ENCODE assay signal across 29 cellular contexts in genomic region chr17:34126496-34126895, GRCh38.
"Had no signal": no experiment of that assay in that cellular context is flagged by ENCODE, and none has a peak within 500 bp of the region (broad histone marks: within the 10 kb centered on the region; RNA-seq: fewer than 3 reads in every experiment).

No MANE protein-coding gene starts in this region.

- H3K4me1 Mint-ChIP-seq: activated CD4-positive, alpha-beta T cell treated with anti-CD3 and anti-CD28 coated beads for 36 hours; activated CD4-positive, alpha-beta T cell treated with anti-CD3 and anti-CD28 coated beads, Interleukin-2, amount 10 ng/mL, durations not matched to agents 24 days and 14 days; activated CD8-positive, alpha-beta memory T cell treated with anti-CD3 and anti-CD28 coated beads, Interleukin-2, amount 10 ng/mL, durations not matched to agents 7 days and 5 days; endodermal cell; T-helper 17 cell had no signal

- DNase-seq: activated CD4-positive, alpha-beta memory T cell treated with anti-CD3 and anti-CD28 coated beads for 36 hours; activated CD4-positive, alpha-beta T cell treated with anti-CD3 and anti-CD28 coated beads for 36 hours; activated CD4-positive, alpha-beta T cell treated with anti-CD3 and anti-CD28 coated beads, Interleukin-2, amount 10 ng/mL, durations not matched to agents 24 days and 14 days; activated CD4-positive, CD25-positive, alpha-beta regulatory T cell; activated CD4-positive, CD25-positive, alpha-beta regulatory T cell treated with anti-CD3 and anti-CD28 coated beads, Interleukin-2, amount 50 U/mL, for 72 hours; activated CD8-positive, alpha-beta memory T cell treated with anti-CD3 and anti-CD28 coated beads, Interleukin-2, amount 10 ng/mL, durations not matched to agents 7 days and 5 days; activated CD8-positive, alpha-beta memory T cell treated with anti-CD3 and anti-CD28 coated beads, Interleukin-2, amount 50 U/mL, for 4 hours; activated CD8-positive, alpha-beta T cell treated with anti-CD3 and anti-CD28 coated beads, Interleukin-2, amount 10 ng/mL, durations not matched to agents 7 days and 5 days; activated effector memory CD4-positive, alpha-beta T cell treated with Interleukin-2 at 50 U/mL for 16 hours; activated gamma-delta T cell treated with Interleukin-2 at 50 U/mL for 16 hours; activated naive CD4-positive, alpha-beta T cell treated with anti-CD3 and anti-CD28 coated beads, Interleukin-2, amount 50 U/mL, for 16 hours; activated naive CD4-positive, alpha-beta T cell treated with Interleukin-2 at 50 U/mL for 16 hours; activated T-cell treated with anti-CD3 and anti-CD28 coated beads, Interleukin-2, amount 50 U/mL, for 24 hours; activated T-cell treated with anti-CD3 and anti-CD28 coated beads, Interleukin-2, amount 50 U/mL, for 72 hours; amniotic stem cell; anterior cingulate cortex; body of pancreas; caudate nucleus; effector memory CD4-positive, alpha-beta T cell; endodermal cell; foreskin keratinocyte; gastrocnemius medialis; heart right ventricle; T-helper 1 cell; T-helper 17 cell; T1000 had no signal

- H3K9me3 ChIP-seq: body of pancreas, gastrocnemius medialis, heart right ventricle had no signal

- H3K27me3 Mint-ChIP-seq: activated CD4-positive, alpha-beta T cell treated with anti-CD3 and anti-CD28 coated beads, Interleukin-2, amount 10 ng/mL, durations not matched to agents 24 days and 14 days had no signal

- H3K27me3 ChIP-seq: body of pancreas, foreskin keratinocyte had no signal

- H3K36me3 ChIP-seq: gastrocnemius medialis, heart right ventricle had no signal

- H3K4me1 ChIP-seq: body of pancreas, foreskin keratinocyte, gastrocnemius medialis had no signal

- H3K9me3 Mint-ChIP-seq: activated CD4-positive, alpha-beta memory T cell treated with anti-CD3 and anti-CD28 coated beads for 36 hours; activated CD4-positive, alpha-beta T cell treated with anti-CD3 and anti-CD28 coated beads, Interleukin-2, amount 10 ng/mL, durations not matched to agents 24 days and 14 days; activated T-cell treated with anti-CD3 and anti-CD28 coated beads, Interleukin-2, amount 50 U/mL, for 24 hours; activated T-cell treated with anti-CD3 and anti-CD28 coated beads, Interleukin-2, amount 50 U/mL, for 72 hours; endodermal cell; T-helper 2 cell treated with Interferon-gamma antibody and Interleukin-4, amounts not matched to agents 5 μg/mL and 100 μg/mL, for 36 hours had no signal

- H3K4me3 ChIP-seq: body of pancreas, gastrocnemius medialis, heart right ventricle had no signal

- H3K4me3 Mint-ChIP-seq: activated CD4-positive, alpha-beta memory T cell treated with anti-CD3 and anti-CD28 coated beads for 36 hours; activated CD4-positive, alpha-beta T cell treated with anti-CD3 and anti-CD28 coated beads for 36 hours; activated CD4-positive, alpha-beta T cell treated with anti-CD3 and anti-CD28 coated beads, Interleukin-2, amount 10 ng/mL, durations not matched to agents 24 days and 14 days; activated CD8-positive, alpha-beta memory T cell treated with anti-CD3 and anti-CD28 coated beads, Interleukin-2, amount 10 ng/mL, durations not matched to agents 7 days and 5 days; activated CD8-positive, alpha-beta T cell treated with anti-CD3 and anti-CD28 coated beads, Interleukin-2, amount 10 ng/mL, durations not matched to agents 7 days and 5 days; activated naive CD8-positive, alpha-beta T cell; activated T-cell treated with anti-CD3 and anti-CD28 coated beads, Interleukin-2, amount 50 U/mL, for 24 hours; activated T-cell treated with anti-CD3 and anti-CD28 coated beads, Interleukin-2, amount 50 U/mL, for 72 hours; endodermal cell; T-helper 17 cell; T-helper 2 cell treated with Interferon-gamma antibody and Interleukin-4, amounts not matched to agents 5 μg/mL and 100 μg/mL, for 36 hours had no signal

- H3K27ac Mint-ChIP-seq: activated CD4-positive, alpha-beta memory T cell treated with anti-CD3 and anti-CD28 coated beads for 36 hours; activated CD4-positive, alpha-beta T cell treated with anti-CD3 and anti-CD28 coated beads for 36 hours; activated CD4-positive, alpha-beta T cell treated with anti-CD3 and anti-CD28 coated beads, Interleukin-2, amount 10 ng/mL, durations not matched to agents 24 days and 14 days; activated CD8-positive, alpha-beta memory T cell treated with anti-CD3 and anti-CD28 coated beads, Interleukin-2, amount 10 ng/mL, durations not matched to agents 7 days and 5 days; activated CD8-positive, alpha-beta T cell treated with anti-CD3 and anti-CD28 coated beads, Interleukin-2, amount 10 ng/mL, durations not matched to agents 7 days and 5 days; activated naive CD8-positive, alpha-beta T cell; activated T-cell treated with anti-CD3 and anti-CD28 coated beads, Interleukin-2, amount 50 U/mL, for 24 hours; activated T-cell treated with anti-CD3 and anti-CD28 coated beads, Interleukin-2, amount 50 U/mL, for 72 hours; endodermal cell; T-helper 17 cell; T-helper 2 cell treated with Interferon-gamma antibody and Interleukin-4, amounts not matched to agents 5 μg/mL and 100 μg/mL, for 36 hours had no signal

- H3K27ac ChIP-seq: body of pancreas, foreskin keratinocyte, gastrocnemius medialis, heart right ventricle had no signal

- ATAC-seq: activated CD4-positive, alpha-beta T cell treated with anti-CD3 and anti-CD28 coated beads for 36 hours; activated CD8-positive, alpha-beta memory T cell treated with anti-CD3 and anti-CD28 coated beads, Interleukin-2, amount 10 ng/mL, durations not matched to agents 7 days and 5 days; activated CD8-positive, alpha-beta T cell treated with anti-CD3 and anti-CD28 coated beads, Interleukin-2, amount 10 ng/mL, durations not matched to agents 7 days and 5 days; activated T-cell treated with anti-CD3 and anti-CD28 coated beads, Interleukin-2, amount 50 U/mL, for 72 hours; body of pancreas; esophagus mucosa; foreskin keratinocyte; gastrocnemius medialis; heart right ventricle; T-helper 17 cell had no signal

- H3K36me3 Mint-ChIP-seq: activated CD4-positive, alpha-beta memory T cell treated with anti-CD3 and anti-CD28 coated beads for 36 hours; activated CD8-positive, alpha-beta memory T cell treated with anti-CD3 and anti-CD28 coated beads, Interleukin-2, amount 10 ng/mL, durations not matched to agents 7 days and 5 days; activated naive CD8-positive, alpha-beta T cell had no signal
